15 cellular contexts compared by ENCODE assay signal in genomic region chr7:137642467-137642866, GRCh38.
A peak's percentile ranks its signal among the peaks of the same experiment; 100 is the strongest.
DNase-seq lines count a peak whose midpoint lies in the region; TF ChIP-seq lines count a peak whose summit lies in the region.
"Had no signal": no experiment of that assay in that cellular context is flagged by ENCODE, and none has a peak within 500 bp of the region (broad histone marks: within the 10 kb centered on the region; RNA-seq: fewer than 3 reads in every experiment).

No MANE protein-coding gene starts in this region.

- no peak overlapping the region for H3K4me3 Mint-ChIP-seq in mesothelial cell of epicardium

- H3K27ac Mint-ChIP-seq in mesothelial cell of epicardium = no peak overlapping the region

- DNase-seq in EH (ENCODE audit: low read depth) = peak; percentile 97
- peak; percentile 63 for DNase-seq in LNCaP clone FGC (ENCODE audit: low read depth)
- peak; percentile 13 for DNase-seq in SW480 (ENCODE audit: low spot score)
- peak; percentile 85 for DNase-seq in foreskin melanocyte
- DNase-seq in activated gamma-delta T cell treated with Interleukin-2 at 50 U/mL for 16 hours = no peak
- no peak for DNase-seq in mesothelial cell of epicardium (ENCODE audit: low spot score in 2 of 2, unreplicated experiment in 2 of 2)
- DNase-seq in NCI-H510A treated with DMSO at 0.1 percent for 48 hours (lab: John Stamatoyannopoulos, UW) = no peak
- DNase-seq in NCI-H526 (lab: John Stamatoyannopoulos, UW) = no peak
- DNase-seq: activated CD4-positive, alpha-beta T cell treated with anti-CD3 and anti-CD28 coated beads, Interleukin-2, amount 50 U/mL, for 4 hours; dermis blood vessel endothelial cell; NCI-H1105 treated with DMSO at 0.1 percent for 48 hours; nucleus accumbens; stomach had no signal

- TF ChIP-seq CTCF in LNCaP clone FGC (IDR thresholded peaks at IDR 0.05; ENCODE audit: control insufficient read depth, extremely low read depth, insufficient read depth) = no peak
- TF ChIP-seq CTCF in mesothelial cell of epicardium (IDR thresholded peaks at IDR 0.05; ENCODE audit: unreplicated experiment) = no peak

- H3K9me3 Mint-ChIP-seq in mesothelial cell of epicardium = peaks cover 11% of the 10 kb centered on the region

- H3K4me1 Mint-ChIP-seq in mesothelial cell of epicardium = no peaks in the 10 kb centered on the region

- peaks cover 20% of the 10 kb centered on the region for H3K27me3 Mint-ChIP-seq in mesothelial cell of epicardium (ENCODE audit: low read depth)

- no peaks in the 10 kb centered on the region for H3K36me3 Mint-ChIP-seq in mesothelial cell of epicardium

- H3K4me3 ChIP-seq in LNCaP clone FGC (ENCODE audit: low read depth, low read length) = no peak overlapping the region
- H3K4me3 ChIP-seq: HAP-1, skin epidermis, stomach had no signal

Comparison
In these comparisons a context has a peak if more than half of its experiments do, and no peak if none do; other contexts are left out.
1. DNase-seq: peak in EH (single experiment), LNCaP clone FGC (single experiment), SW480 (single experiment) and foreskin melanocyte (single experiment); none in activated gamma-delta T cell treated with Interleukin-2 at 50 U/mL for 16 hours (single experiment), mesothelial cell of epicardium (0 of 2), NCI-H510A treated with DMSO at 0.1 percent for 48 hours (single experiment) and NCI-H526 (0 of 2).